In genomic region chr14:55835985-55836384, GRCh38 we compare ENCODE assay signal across 6 cellular contexts.
"Had no signal": no experiment of that assay in that cellular context is flagged by ENCODE, and none has a peak within 500 bp of the region (broad histone marks: within the 10 kb centered on the region; RNA-seq: fewer than 3 reads in every experiment).

No MANE protein-coding gene starts in this region.

- ATAC-seq: HepG2, K562 had no signal

- DNase-seq: IMR-90, KBM-7 had no signal

- H3K4me3 ChIP-seq: K562 had no signal

- H3K27ac ChIP-seq: HL-60 had no signal

- FAIRE-seq: HepG2, HTR-8/SVneo, K562 had no signal
